Comparison of ENCODE assay signal across 16 cellular contexts in the genomic region with DNA sequence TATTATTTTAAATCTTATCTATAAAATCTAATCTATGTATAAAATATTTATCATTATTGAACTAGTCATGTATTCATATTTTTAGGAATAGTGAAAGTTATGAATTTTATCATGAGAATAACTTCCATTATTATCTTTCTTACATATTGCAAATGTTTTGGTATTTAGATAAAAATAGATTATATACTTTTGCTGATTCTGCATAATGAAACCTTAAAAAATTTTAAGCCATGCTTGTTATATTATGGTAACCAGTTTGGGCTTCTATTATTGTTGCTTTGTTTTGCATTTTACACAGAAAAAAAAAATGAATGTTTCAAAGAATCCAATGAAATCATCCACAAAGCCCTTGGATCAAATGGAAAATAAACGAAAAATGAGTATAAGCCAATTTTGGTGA.
DNase-seq lines count a peak whose midpoint lies in the region; ATAC-seq, FAIRE-seq and TF ChIP-seq lines count a peak whose summit lies in the region.
"Had no signal": no experiment of that assay in that cellular context is flagged by ENCODE, and none has a peak within 500 bp of the region (broad histone marks: within the 10 kb centered on the region; RNA-seq: fewer than 3 reads in every experiment).

No MANE protein-coding gene starts in this region.

- CTCF ChIA-PET in HepG2 (lab: Yijun Ruan, JAX; ENCODE audit: low intra/inter-chr PET ratio, low total read pairs), result no interaction called here

- no peak overlapping the region for H3K4me2 ChIP-seq in HepG2 (ENCODE audit: low read depth, low read length)
- H3K4me2 ChIP-seq: BLaER1 treated with 17β-estradiol and CSF1 and Interleukin-3, amounts not matched to agents 10 nM and 100 nM had no signal

- H3K27me3 ChIP-seq in HepG2 (ENCODE audit: control insufficient read depth in 1 of 2, insufficient read depth in 2 of 2, low read length in 2 of 2) (no peaks in the 10 kb centered on the region), right lobe of liver (no peaks in the 10 kb centered on the region), vagina (no peaks in the 10 kb centered on the region)
- H3K27me3 ChIP-seq: BLaER1 treated with 17β-estradiol and CSF1 and Interleukin-3, amounts not matched to agents 10 nM and 100 nM had no signal

- no peak overlapping the region for H3K4me3 ChIP-seq in HepG2 (replicated peaks in 1 of 3; ENCODE audit: insufficient read depth in 1 of 3, low read depth in 2 of 3, low read length in 3 of 3)
- H3K4me3 ChIP-seq in right lobe of liver, result no peak overlapping the region
- peak overlapping the region; percentile 60 for H3K4me3 ChIP-seq in SK-N-MC
- no peak overlapping the region for H3K4me3 ChIP-seq in vagina
- H3K4me3 ChIP-seq: BLaER1 treated with 17β-estradiol and CSF1 and Interleukin-3, amounts not matched to agents 10 nM and 100 nM; GM23248; HAP-1 had no signal

- in situ Hi-C loops in HepG2 (cut with HindIII; ENCODE audit: extremely low pct_ligation_motif_present, low pct_unique_long_range_greater_than_20kb), result no loop called here

- POLR2A ChIA-PET in HepG2 (lab: Yijun Ruan, JAX), result no interaction called here

- intact Hi-C loops in HepG2 (cut with micrococcal nuclease; ENCODE audit: unreplicated experiment), result no loop called here
- intact Hi-C loops in right lobe of liver (cut with DNase I), result no loop called here
- intact Hi-C loops in vagina (cut with DNase I), result no loop called here

- no peak for TF ChIP-seq POLR2A in HepG2 (IDR thresholded peaks at IDR 0.05; ENCODE audit: insufficient read depth in 1 of 2, low read depth in 2 of 2, low read length in 2 of 2)
- TF ChIP-seq POLR2A in right lobe of liver (IDR thresholded peaks at IDR 0.05), result no peak
- no peak for TF ChIP-seq POLR2A in vagina (IDR thresholded peaks at IDR 0.05)

- H3K9ac ChIP-seq in HepG2 (ENCODE audit: insufficient read depth, low read depth, low read length), result no peak overlapping the region
- H3K9ac ChIP-seq in SK-N-MC (ENCODE audit: insufficient read length), result peak overlapping the region; percentile 6
- H3K9ac ChIP-seq: BLaER1 treated with 17β-estradiol and CSF1 and Interleukin-3, amounts not matched to agents 10 nM and 100 nM; GM23248 had no signal

- H3K27ac ChIP-seq in HepG2 (ENCODE audit: extremely low read length, insufficient read depth, low read length) (no peak overlapping the region), right lobe of liver (no peak overlapping the region), SK-N-MC (peak overlapping the region; percentile 86), vagina (no peak overlapping the region)
- H3K27ac ChIP-seq: 22Rv1; BLaER1 treated with 17β-estradiol and CSF1 and Interleukin-3, amounts not matched to agents 10 nM and 100 nM; GM23248 had no signal

- BruUV-seq in HepG2 (replicated peaks; lab: Mats Ljungman, UMichigan), result no TSS peak

- TF ChIP-seq EP300 in HepG2 (IDR thresholded peaks at IDR 0.05; ENCODE audit: low read depth in 2 of 2, low read length in 2 of 2) (no peak), HepG2 (CRISPR knock-in tag; IDR thresholded peaks at IDR 0.05; ENCODE audit: borderline replicate concordance) (no peak)

- no peaks in the 10 kb centered on the region for H4K20me1 ChIP-seq in HepG2 (ENCODE audit: insufficient read depth, low read length)
- H4K20me1 ChIP-seq: BLaER1 treated with 17β-estradiol and CSF1 and Interleukin-3, amounts not matched to agents 10 nM and 100 nM had no signal

- FAIRE-seq in HepG2 (lab: Jason Lieb, UNC), result no peak
- FAIRE-seq in frontal cortex (lab: Jason Lieb, UNC), result peak; percentile 52

- no peak for TF ChIP-seq RAD21 in HepG2 (CRISPR knock-in tag; IDR thresholded peaks at IDR 0.05)

- H3K9me3 ChIP-seq in HepG2 (ENCODE audit: low read length) (no peaks in the 10 kb centered on the region), right lobe of liver (no peaks in the 10 kb centered on the region), SK-N-MC (ENCODE audit: low read depth, low read length) (0 out of 2 replicates have a peak, but pooled peaks cover 4% of the 10 kb centered on the region), vagina (no peaks in the 10 kb centered on the region)
- H3K9me3 ChIP-seq: BLaER1 treated with 17β-estradiol and CSF1 and Interleukin-3, amounts not matched to agents 10 nM and 100 nM; HAP-1 had no signal

- H3K79me2 ChIP-seq in HepG2 (ENCODE audit: insufficient read depth, low read length), result no peaks in the 10 kb centered on the region

- DNase-seq in HepG2 (ENCODE audit: low spot score) (no peak), right lobe of liver (no peak), SK-N-MC (ENCODE audit: low read depth, low spot score) (no peak), frontal cortex (ENCODE audit: low spot score in 2 of 2) (no peak), vagina (ENCODE audit: extremely low spot score in 2 of 2) (no peak)
- no peak for DNase-seq in stimulated activated CD4-positive, alpha-beta T cell treated with anti-CD3 and anti-CD28 coated beads, Interleukin-12 subunit alpha, Interleukin-12 subunit beta, amount 100 ng/mL, for 4 hours
- DNase-seq: Calu3; CD8-positive, alpha-beta T cell; GDM1; GM23248; Karpas-422; KBM-7 had no signal

- ATAC-seq in HepG2, result no peak
- ATAC-seq in right lobe of liver, result no peak
- ATAC-seq in GM18870 (IDR thresholded peaks at IDR 0.05; ENCODE audit: unreplicated experiment), result no peak
- ATAC-seq: CD8-positive, alpha-beta T cell had no signal

- H2AFZ ChIP-seq in HepG2 (ENCODE audit: low read length), result no peak overlapping the region

- H3K36me3 ChIP-seq in HepG2 (replicated peaks in 1 of 2; ENCODE audit: control insufficient read depth in 1 of 2, insufficient read depth in 2 of 2, low read length in 2 of 2) (no peaks in the 10 kb centered on the region), right lobe of liver (no peaks in the 10 kb centered on the region), SK-N-MC (ENCODE audit: insufficient read depth, low read length) (no peaks in the 10 kb centered on the region), vagina (no peaks in the 10 kb centered on the region)
- H3K36me3 ChIP-seq: BLaER1 treated with 17β-estradiol and CSF1 and Interleukin-3, amounts not matched to agents 10 nM and 100 nM; HAP-1 had no signal

- TF ChIP-seq CTCF in HepG2 (CRISPR knock-in tag; IDR thresholded peaks at IDR 0.05), result no peak
- no peak for TF ChIP-seq CTCF in right lobe of liver (IDR thresholded peaks at IDR 0.05)
- no peak for TF ChIP-seq CTCF in vagina (IDR thresholded peaks at IDR 0.05)

- 0% methylated on average over 1 of the region's 1 CpG for WGBS in HepG2 (ENCODE audit: low lambda C conversion rate)
- 40% methylated on average over 1 of the region's 1 CpG for WGBS in right lobe of liver (ENCODE audit: insufficient coverage, low coverage, low lambda C conversion rate, missing lambda C conversion rate)

- H3K4me1 ChIP-seq in HepG2 (ENCODE audit: insufficient read depth, low read length) (no peaks in the 10 kb centered on the region; the same call in 1 of the 2 replicates), right lobe of liver (no peaks in the 10 kb centered on the region), vagina (no peaks in the 10 kb centered on the region)
- H3K4me1 ChIP-seq: BLaER1 treated with 17β-estradiol and CSF1 and Interleukin-3, amounts not matched to agents 10 nM and 100 nM had no signal

TF ChIP-seq in HepG2, 621 proteins besides CTCF, POLR2A, EP300 and RAD21:
- TF ChIP-seq MAFK (conservative IDR thresholded peaks at IDR 0.05 in 1 of 2, IDR thresholded peaks at IDR 0.05 in 1 of 2; ENCODE audit: low read length in 2 of 2) (peak; percentile 3 to 79; a peak in 2 of 4 replicates), MAFF (IDR thresholded peaks at IDR 0.05; ENCODE audit: low read depth, low read length) (peak; percentile 62; the same call in 1 of the 2 replicates), GATA4 (IDR thresholded peaks at IDR 0.05; ENCODE audit: borderline replicate concordance, low read depth) (no peak)
